ENCODE assay signal across 22 cellular contexts in the genomic region with DNA sequence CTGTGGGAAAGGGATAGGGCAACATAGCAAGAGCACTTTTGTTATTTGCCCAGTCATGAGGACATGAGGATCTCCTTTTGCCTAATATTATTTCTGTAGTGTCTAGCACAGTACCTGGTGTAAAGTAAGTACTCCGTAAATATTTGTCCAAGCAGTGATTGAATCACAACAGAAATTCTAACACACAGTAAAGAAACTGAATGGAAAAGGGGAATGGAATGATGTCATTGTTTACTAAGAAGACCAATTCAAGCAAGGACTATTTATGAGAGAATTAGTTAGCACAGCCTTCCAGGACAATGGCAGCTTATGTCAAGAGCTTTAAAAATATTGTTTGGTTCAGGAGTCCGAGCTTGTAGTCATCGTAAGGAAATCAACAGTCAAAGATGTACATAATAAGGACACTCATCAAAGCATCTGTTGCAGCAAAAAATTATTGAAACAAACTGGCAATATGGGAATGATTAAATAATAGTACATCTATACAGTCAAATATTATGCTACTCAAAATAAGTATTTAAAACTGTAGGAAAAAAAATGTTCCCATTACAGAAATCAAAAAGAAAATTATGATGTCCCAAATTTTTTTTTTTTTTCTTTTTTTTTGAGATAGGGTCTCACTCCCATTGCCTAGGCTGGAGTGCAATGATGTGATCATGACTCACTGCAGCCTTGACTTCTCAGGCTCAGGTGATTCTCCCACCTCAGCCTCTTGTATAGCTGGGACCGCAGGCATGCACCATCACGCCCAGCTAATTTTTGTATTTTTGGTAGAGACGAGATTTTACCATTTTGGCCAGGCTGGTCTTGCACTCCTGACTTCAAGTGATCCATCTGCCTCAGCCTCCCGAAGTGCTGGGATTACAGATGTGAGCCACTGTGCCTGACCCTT. TPM values are rescaled to one million over a fixed set of nuclear protein-coding genes. Genes with fewer than 3 reads are reported as not detected.
DNase-seq lines count a peak whose midpoint lies in the region; ATAC-seq and TF ChIP-seq lines count a peak whose summit lies in the region.
"Had no signal": no experiment of that assay in that cellular context is flagged by ENCODE, and none has a peak within 500 bp of the region (broad histone marks: within the 10 kb centered on the region; RNA-seq: fewer than 3 reads in every experiment).

No MANE protein-coding gene starts in this region.

- H3K9me3 ChIP-seq in PC-3 (ENCODE audit: low read length) = no peaks in the 10 kb centered on the region
- H3K9me3 ChIP-seq: esophagus squamous epithelium, mucosa of descending colon, suprapubic skin had no signal

- no peak for TF ChIP-seq CTCF in PC-3 (conservative IDR thresholded peaks at IDR 0.05; ENCODE audit: low read depth, low read length)

- H3K4me3 Mint-ChIP-seq in activated naive CD4-positive, alpha-beta T cell treated with anti-CD3 and anti-CD28 coated beads, Interleukin-2, amount 50 U/mL, for 24 hours = no peak overlapping the region
- H3K4me3 Mint-ChIP-seq: activated CD4-positive, alpha-beta T cell treated with anti-CD3 and anti-CD28 coated beads, Interleukin-2, amount 10 ng/mL, durations not matched to agents 7 days and 5 days; neural crest cell had no signal

- H3K36me3 Mint-ChIP-seq in activated naive CD4-positive, alpha-beta T cell treated with anti-CD3 and anti-CD28 coated beads, Interleukin-2, amount 50 U/mL, for 24 hours = peaks cover 23% of the 10 kb centered on the region

- no peak overlapping the region for H3K4me2 ChIP-seq in PC-3 (ENCODE audit: low read length)

- no peaks in the 10 kb centered on the region for H3K9me2 ChIP-seq in PC-3 (replicated peaks; ENCODE audit: low read length)

- H3K27ac ChIP-seq in PC-3 (ENCODE audit: low read length) (no peak overlapping the region), epithelial cell of prostate (peak overlapping the region; percentile 65)
- H3K27ac ChIP-seq: esophagus squamous epithelium, HL-60, RWPE1, suprapubic skin had no signal

- no peak overlapping the region for H3K4me3 ChIP-seq in PC-3 (ENCODE audit: low read length)
- H3K4me3 ChIP-seq: esophagus squamous epithelium, mucosa of descending colon, suprapubic skin had no signal

- no peak for DNase-seq in activated naive CD4-positive, alpha-beta T cell treated with Interleukin-2 at 50 U/mL for 16 hours
- peak; percentile 44 for DNase-seq in PC-3
- peak; percentile 36 for DNase-seq in epithelial cell of prostate (ENCODE audit: low read depth, low spot score)
- DNase-seq in superior temporal gyrus (ENCODE audit: extremely low spot score) = peak; percentile 61
- no peak for DNase-seq in NCI-H2171 (lab: John Stamatoyannopoulos, UW)
- DNase-seq: activated CD4-positive, alpha-beta T cell treated with anti-CD3 and anti-CD28 coated beads, Interleukin-2, amount 10 ng/mL, durations not matched to agents 7 days and 5 days; C1 segment of cervical spinal cord; effector CD4-positive, alpha-beta T cell; esophagus squamous epithelium; GF-D8; mucosa of descending colon; stimulated activated CD4-positive, alpha-beta T cell treated with anti-CD3 and anti-CD28 coated beads, Interleukin-12 subunit alpha, Interleukin-12 subunit beta, amount 100 ng/mL, for 4 hours; SW 1271 had no signal

- no peaks in the 10 kb centered on the region for H3K79me2 ChIP-seq in PC-3 (ENCODE audit: low read length)

- no peak overlapping the region for H3K9ac ChIP-seq in PC-3 (ENCODE audit: low read length)

- no peaks in the 10 kb centered on the region for H3K27me3 Mint-ChIP-seq in activated naive CD4-positive, alpha-beta T cell treated with anti-CD3 and anti-CD28 coated beads, Interleukin-2, amount 50 U/mL, for 24 hours
- H3K27me3 Mint-ChIP-seq: activated CD4-positive, alpha-beta T cell treated with anti-CD3 and anti-CD28 coated beads, Interleukin-2, amount 10 ng/mL, durations not matched to agents 7 days and 5 days had no signal

- H3K9me3 Mint-ChIP-seq in activated naive CD4-positive, alpha-beta T cell treated with anti-CD3 and anti-CD28 coated beads, Interleukin-2, amount 50 U/mL, for 24 hours = no peaks in the 10 kb centered on the region
- H3K9me3 Mint-ChIP-seq: activated CD4-positive, alpha-beta T cell treated with anti-CD3 and anti-CD28 coated beads, Interleukin-2, amount 10 ng/mL, durations not matched to agents 7 days and 5 days; neural crest cell had no signal

- CTCF ChIA-PET in PC-3 (lab: Charles Lee) = no interaction called here

- peaks cover 14% of the 10 kb centered on the region for H3K4me1 Mint-ChIP-seq in activated naive CD4-positive, alpha-beta T cell treated with anti-CD3 and anti-CD28 coated beads, Interleukin-2, amount 50 U/mL, for 24 hours
- H3K4me1 Mint-ChIP-seq: activated CD4-positive, alpha-beta T cell treated with anti-CD3 and anti-CD28 coated beads, Interleukin-2, amount 10 ng/mL, durations not matched to agents 7 days and 5 days; neural crest cell had no signal

- H3K4me1 ChIP-seq in PC-3 (ENCODE audit: insufficient read depth, low read length) = 0 out of 2 replicates have a peak, but pooled peaks cover 5% of the 10 kb centered on the region
- H3K4me1 ChIP-seq: suprapubic skin had no signal

- ATAC-seq in PC-3 (peak; percentile 96), HG02852 (IDR thresholded peaks at IDR 0.05; ENCODE audit: unreplicated experiment) (no peak), GM19328 (IDR thresholded peaks at IDR 0.05; ENCODE audit: unreplicated experiment) (no peak)
- ATAC-seq: HCT116, left lobe of liver, mucosa of descending colon had no signal

- peak overlapping the region; percentile 51 for H3K27ac Mint-ChIP-seq in activated naive CD4-positive, alpha-beta T cell treated with anti-CD3 and anti-CD28 coated beads, Interleukin-2, amount 50 U/mL, for 24 hours
- H3K27ac Mint-ChIP-seq: activated CD4-positive, alpha-beta T cell treated with anti-CD3 and anti-CD28 coated beads, Interleukin-2, amount 10 ng/mL, durations not matched to agents 7 days and 5 days had no signal

- POLR2A ChIA-PET in PC-3 (lab: Charles Lee; ENCODE audit: unreplicated experiment) = no interaction called here

- no peaks in the 10 kb centered on the region for H3K27me3 ChIP-seq in PC-3 (ENCODE audit: low read length)
- H3K27me3 ChIP-seq: esophagus squamous epithelium, suprapubic skin had no signal

- intact Hi-C loops in PC-3 (cut with micrococcal nuclease) = no loop called here

- H3F3A ChIP-seq in PC-3 (ENCODE audit: low read length, unreplicated experiment) = no peaks in the 10 kb centered on the region

- no peaks in the 10 kb centered on the region for H4K20me1 ChIP-seq in PC-3 (ENCODE audit: low read length)

- H2AFZ ChIP-seq in PC-3 (ENCODE audit: low read length) = no peak overlapping the region

- BruUV-seq in PC-3 (replicated peaks; lab: Mats Ljungman, UMichigan) = no TSS peak

- peaks cover 54% of the 10 kb centered on the region for H3K36me3 ChIP-seq in PC-3 (ENCODE audit: low read depth, low read length)

RNA-seq across cellular contexts. Expression of gene CAPN7, which starts 17.9 kb away (rescaled TPM):
- 30.2 and 32.7 TPM in 2 replicates for total RNA-seq in PC-3 (2014; rRNA removed)

Comparison
In these comparisons a context has a peak if more than half of its experiments do, and no peak if none do; other contexts are left out.
1. DNase-seq: peak in PC-3 (single experiment), epithelial cell of prostate (single experiment) and superior temporal gyrus (single experiment); none in activated naive CD4-positive, alpha-beta T cell treated with Interleukin-2 at 50 U/mL for 16 hours (single experiment) and NCI-H2171 (single experiment).